1 cellular context compared by ENCODE assay signal in genomic region chr6:124393536-124393935, GRCh38.
TF ChIP-seq lines count a peak whose summit lies in the region.

No MANE protein-coding gene starts in this region.

TF ChIP-seq in HepG2, 621 proteins besides CTCF, POLR2A, EP300 and RAD21:
- TF ChIP-seq ZNF263 (CRISPR knock-in tag; IDR thresholded peaks at IDR 0.05) = no peak
- no peak for TF ChIP-seq SSRP1 (CRISPR knock-in tag; IDR thresholded peaks at IDR 0.05)
- TF ChIP-seq STAG1 (CRISPR knock-in tag; IDR thresholded peaks at IDR 0.05) = no peak
- no peak for TF ChIP-seq ZNF143 (CRISPR knock-in tag; IDR thresholded peaks at IDR 0.05)
- TF ChIP-seq, protein P1, sequence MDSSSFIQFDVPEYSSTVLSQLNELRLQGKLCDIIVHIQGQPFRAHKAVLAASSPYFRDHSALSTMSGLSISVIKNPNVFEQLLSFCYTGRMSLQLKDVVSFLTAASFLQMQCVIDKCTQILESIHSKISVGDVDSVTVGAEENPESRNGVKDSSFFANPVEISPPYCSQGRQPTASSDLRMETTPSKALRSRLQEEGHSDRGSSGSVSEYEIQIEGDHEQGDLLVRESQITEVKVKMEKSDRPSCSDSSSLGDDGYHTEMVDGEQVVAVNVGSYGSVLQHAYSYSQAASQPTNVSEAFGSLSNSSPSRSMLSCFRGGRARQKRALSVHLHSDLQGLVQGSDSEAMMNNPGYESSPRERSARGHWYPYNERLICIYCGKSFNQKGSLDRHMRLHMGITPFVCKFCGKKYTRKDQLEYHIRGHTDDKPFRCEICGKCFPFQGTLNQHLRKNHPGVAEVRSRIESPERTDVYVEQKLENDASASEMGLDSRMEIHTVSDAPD (CRISPR knock-in tag; IDR thresholded peaks at IDR 0.05) = no peak
- TF ChIP-seq IRF9 (CRISPR knock-in tag; IDR thresholded peaks at IDR 0.05; ENCODE audit: borderline replicate concordance) = no peak
- TF ChIP-seq RXRB (CRISPR knock-in tag; IDR thresholded peaks at IDR 0.05; ENCODE audit: borderline replicate concordance) = no peak
- TF ChIP-seq TARDBP (CRISPR knock-in tag; IDR thresholded peaks at IDR 0.05) = no peak
- TF ChIP-seq TSC22D2 (CRISPR knock-in tag; IDR thresholded peaks at IDR 0.05; ENCODE audit: borderline replicate concordance) = no peak
- TF ChIP-seq ZNF841 (CRISPR knock-in tag; IDR thresholded peaks at IDR 0.05; ENCODE audit: borderline replicate concordance) = no peak
